Comparison of ENCODE assay signal across 8 cellular contexts in the genomic region with DNA sequence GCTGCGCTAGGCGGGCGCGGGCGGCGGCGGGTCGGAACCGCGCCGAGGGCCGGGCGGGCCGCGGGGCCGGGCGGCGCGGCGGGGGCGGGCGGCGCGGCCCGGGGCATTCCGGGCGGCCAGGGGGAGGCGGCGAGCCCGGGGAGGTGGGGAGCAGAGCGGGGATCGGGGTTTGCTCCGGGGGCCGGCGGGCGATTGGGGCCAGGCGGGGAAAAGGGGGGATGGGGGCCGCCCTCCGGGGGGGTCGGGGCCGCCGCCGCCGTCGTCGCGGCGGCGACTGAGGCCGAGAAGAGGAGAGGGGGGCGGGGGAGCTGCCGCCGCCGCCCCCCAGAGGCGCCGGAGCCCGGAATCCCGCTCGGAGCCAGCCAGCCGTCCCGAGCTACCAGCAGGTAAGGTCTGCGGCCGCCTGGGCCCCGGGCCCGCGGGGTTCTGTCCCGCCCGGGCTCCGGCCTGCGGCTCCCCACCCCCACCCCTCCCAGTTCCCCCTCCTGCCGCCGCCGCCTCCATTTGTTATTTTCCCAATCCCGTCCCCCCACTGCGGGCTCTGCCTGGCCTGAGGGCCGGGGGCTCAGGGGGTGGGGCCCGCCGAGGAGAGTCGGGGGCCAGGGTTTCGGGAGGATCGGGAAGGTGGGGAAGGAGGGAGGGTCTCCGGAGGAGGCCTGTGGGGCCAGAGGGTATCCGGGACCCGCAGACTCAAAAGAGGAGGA. TPM values are rescaled to one million over a fixed set of nuclear protein-coding genes. Genes with fewer than 3 reads are reported as not detected.
DNase-seq lines count a peak whose midpoint lies in the region; ATAC-seq and TF ChIP-seq lines count a peak whose summit lies in the region.

No MANE protein-coding gene starts in this region.

- H3K9me3 Mint-ChIP-seq in CD4-positive, alpha-beta memory T cell: no peaks in the 10 kb centered on the region

- CTCF ChIA-PET in CD4-positive, alpha-beta memory T cell (lab: Charles Lee; ENCODE audit: partially characterized antibody): interaction anchor here (1.6 to 1.8 kb wide), 2 partner anchors 10 to 55 kb away, joined by 6 to 11 read pairs; partner anchors contain the start of gene SPSB2

- H3K27ac ChIP-seq in CD4-positive, alpha-beta memory T cell (ENCODE audit: low read depth, low read length): peak overlapping the region; percentile 67

- no peaks in the 10 kb centered on the region for H3K27me3 ChIP-seq in CD4-positive, alpha-beta memory T cell (ENCODE audit: insufficient read depth, low read length)
- no peaks in the 10 kb centered on the region for H3K27me3 ChIP-seq in mucosa of stomach (ENCODE audit: control insufficient read depth, insufficient read depth, low read length)

- peaks cover 36 to 63% (median 48%) of the 10 kb centered on the region in 4 donors for H3K4me1 Mint-ChIP-seq in CD4-positive, alpha-beta memory T cell

- no peaks in the 10 kb centered on the region for H3K27me3 Mint-ChIP-seq in CD4-positive, alpha-beta memory T cell

- H3K27ac Mint-ChIP-seq in CD4-positive, alpha-beta memory T cell: peak overlapping the region; percentile 82 to 96 (median 94)

- POLR2A ChIA-PET in CD4-positive, alpha-beta memory T cell (lab: Charles Lee; ENCODE audit: partially characterized antibody): interaction anchor here (1.0 to 17.5 kb wide), 10 partner anchors 9 to 179 kb away, joined by 3 to 280 read pairs (median 8); partner anchors contain the start of genes C12orf57, ENO2, PTPN6 and RNU7-1

- H3K4me3 Mint-ChIP-seq in CD4-positive, alpha-beta memory T cell: peak overlapping the region; percentile 85 to 93 (median 89)

- peak overlapping the region; percentile 90 for H3K9ac ChIP-seq in mucosa of stomach (ENCODE audit: low read length)

- DNase-seq in CD4-positive, alpha-beta memory T cell: no peak
- DNase-seq in NB4 (ENCODE audit: low read depth) (no peak), ecto neural progenitor cell (ENCODE audit: low spot score) (peak; percentile 67), NCI-H1436 (lab: John Stamatoyannopoulos, UW) (no peak), COR-L47 (lab: John Stamatoyannopoulos, UW) (no peak)

- no peaks in the 10 kb centered on the region for H3K9me3 ChIP-seq in CD4-positive, alpha-beta memory T cell (ENCODE audit: control insufficient read depth in 1 of 2, low read length in 2 of 2)
- no peaks in the 10 kb centered on the region for H3K9me3 ChIP-seq in mucosa of stomach (ENCODE audit: control insufficient read depth, low read length)

- TF ChIP-seq POLR2A in NB4 (IDR thresholded peaks at IDR 0.05; ENCODE audit: extremely low read depth, insufficient read length): no peak

- peak overlapping the region; percentile 38 to 65 for H3K4me3 ChIP-seq in CD4-positive, alpha-beta memory T cell (ENCODE audit: low read length in 2 of 2)
- H3K4me3 ChIP-seq in NB4 (ENCODE audit: low read depth, low read length): peak overlapping the region; percentile 25
- H3K4me3 ChIP-seq in mucosa of stomach (ENCODE audit: low read length): peak overlapping the region; percentile 74

- peaks cover 48% of the 10 kb centered on the region for H3K4me1 ChIP-seq in CD4-positive, alpha-beta memory T cell (ENCODE audit: insufficient read depth, low read length)
- H3K4me1 ChIP-seq in mucosa of stomach (ENCODE audit: control insufficient read depth, insufficient read depth, low read length): peaks cover 53% of the 10 kb centered on the region

- intact Hi-C loops in CD4-positive, alpha-beta memory T cell (cut with micrococcal nuclease): no loop called here

- ATAC-seq in HG03432 (IDR thresholded peaks at IDR 0.05; ENCODE audit: unreplicated experiment) (no peak), HG03571 (IDR thresholded peaks at IDR 0.05; ENCODE audit: unreplicated experiment) (no peak)

- TF ChIP-seq CTCF in NB4 (IDR thresholded peaks at IDR 0.05; ENCODE audit: low read depth, low read length): no peak

- H3K36me3 Mint-ChIP-seq in CD4-positive, alpha-beta memory T cell: peaks cover 0 to 18% of the 10 kb centered on the region in 2 donors

- no peaks in the 10 kb centered on the region for H3K36me3 ChIP-seq in CD4-positive, alpha-beta memory T cell (ENCODE audit: insufficient read depth, low read length)
- no peaks in the 10 kb centered on the region for H3K36me3 ChIP-seq in mucosa of stomach (ENCODE audit: control insufficient read depth, insufficient read depth, low read length)

RNA-seq across cellular contexts. Expression of gene ATN1, which starts 0.4 kb away (rescaled TPM):
- total RNA-seq in CD4-positive, alpha-beta memory T cell: 10 to 100 TPM; 32.2 to 33.0 TPM
- 1 to 10 TPM in 1 of 2 donors, under 1 TPM in 1; 0.16 to 1.1 TPM for polyA plus RNA-seq in CD4-positive, alpha-beta memory T cell

RNA-seq across cellular contexts. Expression of gene ENO2, which starts 13.8 kb away (rescaled TPM):
- 100 to 1,000 TPM; 187 to 190 TPM for total RNA-seq in CD4-positive, alpha-beta memory T cell
- polyA plus RNA-seq in CD4-positive, alpha-beta memory T cell: 10 to 100 TPM; 28.4 to 35.8 TPM

RNA-seq across cellular contexts. Expression of gene RNU7-1, which starts 15.5 kb away (rescaled TPM):
- total RNA-seq in CD4-positive, alpha-beta memory T cell: not detected
- not detected for polyA plus RNA-seq in CD4-positive, alpha-beta memory T cell

RNA-seq across cellular contexts. Expression of gene C12orf57, which starts 15.7 kb away (rescaled TPM):
- 100 to 1,000 TPM; 423 to 425 TPM for total RNA-seq in CD4-positive, alpha-beta memory T cell
- 100 to 1,000 TPM; 155 to 244 TPM for polyA plus RNA-seq in CD4-positive, alpha-beta memory T cell

RNA-seq across cellular contexts. Expression of gene PTPN6, which starts 23.0 kb away (rescaled TPM):
- total RNA-seq in CD4-positive, alpha-beta memory T cell: 100 to 1,000 TPM; 189 to 199 TPM
- polyA plus RNA-seq in CD4-positive, alpha-beta memory T cell: 100 to 1,000 TPM; 126 to 325 TPM
